ENCODE assay signal across 8 cellular contexts in genomic region chr16:11670171-11671131, GRCh38. TPM values are rescaled to one million over a fixed set of nuclear protein-coding genes. Genes with fewer than 3 reads are reported as not detected.
DNase-seq lines count a peak whose midpoint lies in the region; ATAC-seq and TF ChIP-seq lines count a peak whose summit lies in the region.

No MANE protein-coding gene starts in this region.

- H3K4me1 Mint-ChIP-seq in osteocyte (ENCODE audit: unreplicated experiment): peaks cover 34% of the 10 kb centered on the region

- TF ChIP-seq CTCF in GM10248 (IDR thresholded peaks at IDR 0.05; ENCODE audit: control extremely low read depth, extremely low read depth, low read depth, missing control alignments): no peak
- TF ChIP-seq CTCF in body of pancreas (IDR thresholded peaks at IDR 0.05): no peak
- TF ChIP-seq CTCF in osteocyte (IDR thresholded peaks at IDR 0.05): no peak

- no peaks in the 10 kb centered on the region for H3K36me3 ChIP-seq in body of pancreas (replicated peaks in 1 of 2; ENCODE audit: insufficient read depth in 1 of 2, low read depth in 2 of 2)

- peaks cover 57% of the 10 kb centered on the region for H3K4me1 ChIP-seq in body of pancreas

- H3K36me3 Mint-ChIP-seq in osteocyte (ENCODE audit: unreplicated experiment): peaks cover 3% of the 10 kb centered on the region

- CTCF ChIA-PET in GM10248 (lab: Yijun Ruan, JAX): interaction anchor here (0.9 to 1.7 kb wide), 4 partner anchors 10 to 274 kb away, joined by 3 to 4 read pairs (median 3); no protein-coding TSS in a partner anchor

- 73 to 76% methylated on average over 12 to 26 of the region's 27 CpGs for WGBS in body of pancreas, 2 donors

- POLR2A ChIA-PET in GM10248 (lab: Yijun Ruan, JAX): no interaction called here

- DNase-seq in GM10248 (ENCODE audit: extremely low spot score) (peak; percentile 71), body of pancreas (peak in 2 of 4 donors; percentile 59 to 74), osteocyte (ENCODE audit: extremely low spot score, unreplicated experiment) (no peak), NCI-H226 (no peak), NCI-H2029 (lab: John Stamatoyannopoulos, UW) (no peak)

- no peaks in the 10 kb centered on the region for H3K27me3 Mint-ChIP-seq in osteocyte (ENCODE audit: unreplicated experiment)

- H3K27ac Mint-ChIP-seq in osteocyte (ENCODE audit: unreplicated experiment): no peak overlapping the region

- no peaks in the 10 kb centered on the region for H3K9me3 ChIP-seq in body of pancreas

- no peaks in the 10 kb centered on the region for H3K27me3 ChIP-seq in body of pancreas

- peak overlapping the region in 3 of 4 donors; percentile 27 to 58 (median 44) for H3K27ac ChIP-seq in body of pancreas

- TF ChIP-seq POLR2A in body of pancreas (IDR thresholded peaks at IDR 0.05): no peak

- H3K4me3 Mint-ChIP-seq in osteocyte (ENCODE audit: unreplicated experiment): peak overlapping the region; percentile 72

- H3K9me3 Mint-ChIP-seq in osteocyte (ENCODE audit: unreplicated experiment): no peaks in the 10 kb centered on the region

- intact Hi-C loops in body of pancreas (cut with DNase I): no loop called here

- peak; percentile 45 for ATAC-seq in HG02885 (IDR thresholded peaks at IDR 0.05; ENCODE audit: poor library complexity, unreplicated experiment)
- no peak for ATAC-seq in body of pancreas
- ATAC-seq in GM18517 (IDR thresholded peaks at IDR 0.05; ENCODE audit: unreplicated experiment): no peak
- no peak for ATAC-seq in GM21576 (IDR thresholded peaks at IDR 0.05; ENCODE audit: unreplicated experiment)

- H3K4me3 ChIP-seq in body of pancreas: no peak overlapping the region

RNA-seq across cellular contexts. Expression of gene SNN, which starts 2.2 kb away (rescaled TPM):
- total RNA-seq in body of pancreas: 10 to 100 TPM in 1 of 2 donors, 1 to 10 TPM in 1; 7.5 to 10.9 TPM
- total RNA-seq in osteocyte: 23.4 and 24.0 TPM in 2 replicates
